Comparison of ENCODE assay signal across 24 cellular contexts in the genomic region with DNA sequence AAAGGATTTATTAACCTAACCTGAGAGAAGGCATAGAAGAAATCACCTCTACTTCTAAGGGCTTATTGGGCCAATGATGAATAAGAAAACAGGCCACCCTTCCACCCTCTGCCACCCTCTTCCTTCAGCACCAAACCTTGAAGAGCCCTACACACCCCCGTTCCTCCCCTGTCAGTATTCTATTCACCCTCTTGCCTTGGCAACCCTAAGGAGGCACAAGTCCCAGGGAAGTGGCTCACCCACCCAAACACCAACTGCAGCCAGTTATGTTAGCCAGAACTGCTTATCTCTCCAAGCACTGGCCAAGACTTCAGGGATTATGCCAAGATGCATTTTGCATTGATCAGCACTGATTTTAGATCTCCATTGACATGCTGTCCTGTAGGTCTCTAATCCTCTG. TPM values are rescaled to one million over a fixed set of nuclear protein-coding genes. Genes with fewer than 3 reads are reported as not detected.
"Had no signal": no experiment of that assay in that cellular context is flagged by ENCODE, and none has a peak within 500 bp of the region (broad histone marks: within the 10 kb centered on the region; RNA-seq: fewer than 3 reads in every experiment).

No MANE protein-coding gene starts in this region.

- H3K9me3 ChIP-seq: heart left ventricle, lower lobe of right lung, right lobe of liver, thoracic aorta, tibial artery, upper lobe of right lung had no signal

- H3K4me3 ChIP-seq: heart left ventricle, lower lobe of right lung, right lobe of liver, smooth muscle cell, thoracic aorta, tibial artery, upper lobe of right lung had no signal

- H3K27me3 ChIP-seq: heart left ventricle, right lobe of liver, tibial artery, upper lobe of right lung had no signal

- DNase-seq: glutamatergic neuron; heart left ventricle; hypothalamus; immature natural killer cell; kidney; lower lobe of right lung; mammary epithelial cell; mesenchymal stem cell; naive thymus-derived CD8-positive, alpha-beta T cell; retina; right lobe of liver; stimulated activated CD4-positive, alpha-beta T cell treated with anti-CD3 and anti-CD28 coated beads, Interleukin-1b, Interleukin-23, amount 100 ng/mL, for 48 hours; stimulated activated CD4-positive, alpha-beta T cell treated with anti-CD3 and anti-CD28 coated beads, Interleukin-2, amount 100 ng/mL, for 48 hours; stimulated activated CD4-positive, alpha-beta T cell treated with anti-CD3 and anti-CD28 coated beads, Interleukin-4, amount 100 ng/mL, for 4 hours; stimulated activated CD8-positive, alpha-beta memory T cell treated with anti-CD3 and anti-CD28 coated beads, Interleukin-4, amount 100 ng/mL, for 48 hours; stimulated activated naive CD4-positive, alpha-beta T cell treated with Interleukin-2 at 50 U/mL for 16 hours; stimulated activated naive CD8-positive, alpha-beta T cell treated with anti-CD3 and anti-CD28 coated beads, Interleukin-15, amount 100 ng/mL, for 72 hours; tibial artery; trophoblast cell; upper lobe of right lung had no signal

- ATAC-seq: naive thymus-derived CD8-positive, alpha-beta T cell; right lobe of liver; stimulated activated memory B cell treated with anti-CD40 and anti-IgM and Interleukin-4, amounts not matched to agents 10 μg/mL and 1 μg/mL and 100 μg/mL, for 72 hours; stimulated activated naive CD8-positive, alpha-beta T cell treated with anti-CD3 and anti-CD28 coated beads, Interleukin-15, amount 100 ng/mL, for 72 hours; upper lobe of right lung had no signal

- H3K36me3 ChIP-seq: heart left ventricle, lower lobe of right lung, right lobe of liver, thoracic aorta, tibial artery, upper lobe of right lung had no signal

- H3K27ac ChIP-seq: heart left ventricle, lower lobe of right lung, parathyroid adenoma, right lobe of liver, thoracic aorta, tibial artery, upper lobe of right lung had no signal

- H3K4me1 ChIP-seq: lower lobe of right lung, parathyroid adenoma, upper lobe of right lung had no signal

RNA-seq across cellular contexts. Expression of a gene that starts 15.9 kb away (rescaled TPM):
- total RNA-seq: naive thymus-derived CD8-positive, alpha-beta T cell had no signal
